Comparison of ENCODE assay signal across 25 cellular contexts in the genomic region with DNA sequence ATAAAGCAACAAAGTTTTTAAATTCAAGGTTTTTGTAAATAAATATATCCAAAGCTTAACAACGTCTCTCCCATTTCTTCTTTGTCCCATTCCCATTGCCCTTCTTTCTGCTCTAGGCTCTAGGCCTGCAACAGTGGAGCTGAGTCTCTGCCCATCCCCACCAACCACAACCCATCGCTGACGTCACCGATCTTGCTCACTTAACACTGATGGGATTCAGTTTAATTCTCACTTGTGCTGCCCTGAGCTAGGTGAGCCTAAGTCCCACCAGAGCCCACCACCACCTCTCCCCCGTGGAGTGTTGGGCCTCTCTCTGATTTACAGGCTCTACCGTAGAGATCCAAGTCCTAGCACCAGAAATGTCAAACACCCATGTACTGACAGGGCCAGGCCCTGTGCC.
"Had no signal": no experiment of that assay in that cellular context is flagged by ENCODE, and none has a peak within 500 bp of the region (broad histone marks: within the 10 kb centered on the region; RNA-seq: fewer than 3 reads in every experiment).

No MANE protein-coding gene starts in this region.

- H3K9me3 Mint-ChIP-seq: activated naive CD4-positive, alpha-beta T cell treated with anti-CD3 and anti-CD28 coated beads for 36 hours; activated naive CD8-positive, alpha-beta T cell treated with anti-CD3 and anti-CD28 coated beads, Interleukin-2, amount 50 U/mL, for 24 hours; activated T-cell treated with anti-CD3 and anti-CD28 coated beads, Interleukin-2, amount 50 U/mL, for 4 hours; activated T-helper 1 cell treated with anti-CD3 and anti-CD28 coated beads, Interleukin-12 subunit alpha, Interleukin-12 subunit beta, Interleukin-2, Interleukin-4 antibody, amounts not matched to agents 30 ng/mL and 10 ng/mL and 1 ng/mL, durations not matched to agents 14 hours and 24 hours and 36 hours had no signal

- H3K27me3 Mint-ChIP-seq: activated naive CD8-positive, alpha-beta T cell; activated naive CD8-positive, alpha-beta T cell treated with anti-CD3 and anti-CD28 coated beads, Interleukin-2, amount 50 U/mL, for 24 hours had no signal

- H3K36me3 ChIP-seq: Peyer's patch had no signal

- H3K4me1 Mint-ChIP-seq: activated CD4-positive, alpha-beta T cell treated with anti-CD3 and anti-CD28 coated beads, Interleukin-2, amount 10 ng/mL, durations not matched to agents 24 days and 14 days; activated naive CD8-positive, alpha-beta T cell treated with anti-CD3 and anti-CD28 coated beads, Interleukin-2, amount 50 U/mL, for 24 hours had no signal

- H3K36me3 Mint-ChIP-seq: activated naive CD8-positive, alpha-beta T cell; brain had no signal

- H3K4me3 Mint-ChIP-seq: activated CD4-positive, alpha-beta T cell treated with anti-CD3 and anti-CD28 coated beads, Interleukin-2, amount 10 ng/mL, durations not matched to agents 24 days and 14 days; activated naive CD4-positive, alpha-beta T cell treated with anti-CD3 and anti-CD28 coated beads for 36 hours; activated naive CD8-positive, alpha-beta T cell; activated naive CD8-positive, alpha-beta T cell treated with anti-CD3 and anti-CD28 coated beads, Interleukin-2, amount 50 U/mL, for 24 hours; activated T-cell treated with anti-CD3 and anti-CD28 coated beads, Interleukin-2, amount 50 U/mL, for 4 hours; activated T-helper 1 cell treated with anti-CD3 and anti-CD28 coated beads, Interleukin-12 subunit alpha, Interleukin-12 subunit beta, Interleukin-2, Interleukin-4 antibody, amounts not matched to agents 30 ng/mL and 10 ng/mL and 1 ng/mL, durations not matched to agents 14 hours and 24 hours and 36 hours; brain had no signal

- H3K9me3 ChIP-seq: Peyer's patch had no signal

- H3K27me3 ChIP-seq: Peyer's patch had no signal

- ATAC-seq: activated naive CD8-positive, alpha-beta T cell treated with anti-CD3 and anti-CD28 coated beads, Interleukin-2, amount 50 U/mL, for 24 hours; activated T-cell treated with anti-CD3 and anti-CD28 coated beads, Interleukin-2, amount 50 U/mL, for 4 hours; PC-3 had no signal

- H3K4me3 ChIP-seq: Peyer's patch had no signal

- H3K27ac Mint-ChIP-seq: activated CD4-positive, alpha-beta T cell treated with anti-CD3 and anti-CD28 coated beads, Interleukin-2, amount 10 ng/mL, durations not matched to agents 24 days and 14 days; activated naive CD4-positive, alpha-beta T cell treated with anti-CD3 and anti-CD28 coated beads for 36 hours; activated naive CD8-positive, alpha-beta T cell; activated naive CD8-positive, alpha-beta T cell treated with anti-CD3 and anti-CD28 coated beads, Interleukin-2, amount 50 U/mL, for 24 hours; activated T-helper 1 cell treated with anti-CD3 and anti-CD28 coated beads, Interleukin-12 subunit alpha, Interleukin-12 subunit beta, Interleukin-2, Interleukin-4 antibody, amounts not matched to agents 30 ng/mL and 10 ng/mL and 1 ng/mL, durations not matched to agents 14 hours and 24 hours and 36 hours had no signal

- DNase-seq: activated CD4-positive, alpha-beta T cell treated with anti-CD3 and anti-CD28 coated beads, Interleukin-2, amount 10 ng/mL, durations not matched to agents 24 days and 14 days; activated CD4-positive, alpha-beta T cell treated with anti-CD3 and anti-CD28 coated beads, Interleukin-2, amount 50 U/mL, for 4 hours; activated CD8-positive, alpha-beta memory T cell treated with anti-CD3 and anti-CD28 coated beads, Interleukin-2, amount 50 U/mL, for 4 hours; activated gamma-delta T cell treated with Interleukin-2 at 50 U/mL for 16 hours; activated naive CD4-positive, alpha-beta T cell treated with anti-CD3 and anti-CD28 coated beads for 36 hours; activated naive CD8-positive, alpha-beta T cell treated with anti-CD3 and anti-CD28 coated beads, Interleukin-2, amount 50 U/mL, for 24 hours; activated T-cell treated with anti-CD3 and anti-CD28 coated beads for 4 hours; activated T-cell treated with anti-CD3 and anti-CD28 coated beads, Interleukin-2, amount 50 U/mL, for 4 hours; anterior cingulate cortex; caudate nucleus; NCI-H1417 treated with DMSO at 0.1 percent for 48 hours; NCI-H187 treated with DMSO at 0.1 percent for 48 hours; NCI-H2171 treated with DMSO at 0.1 percent for 48 hours; NCI-H524 treated with DMSO at 0.1 percent for 48 hours; NK-92 treated with Interleukin-12 subunit alpha and Interleukin-12 subunit beta, amount 100 ng/mL, for 24 hours; PC-3; Peyer's patch; RPMI8226; SIG-M5; SW 1271; T-helper 1 cell; T1000 had no signal

- H3K4me1 ChIP-seq: Peyer's patch had no signal

- H3K27ac ChIP-seq: Peyer's patch had no signal
